ENCODE assay signal across 8 cellular contexts in the genomic region with DNA sequence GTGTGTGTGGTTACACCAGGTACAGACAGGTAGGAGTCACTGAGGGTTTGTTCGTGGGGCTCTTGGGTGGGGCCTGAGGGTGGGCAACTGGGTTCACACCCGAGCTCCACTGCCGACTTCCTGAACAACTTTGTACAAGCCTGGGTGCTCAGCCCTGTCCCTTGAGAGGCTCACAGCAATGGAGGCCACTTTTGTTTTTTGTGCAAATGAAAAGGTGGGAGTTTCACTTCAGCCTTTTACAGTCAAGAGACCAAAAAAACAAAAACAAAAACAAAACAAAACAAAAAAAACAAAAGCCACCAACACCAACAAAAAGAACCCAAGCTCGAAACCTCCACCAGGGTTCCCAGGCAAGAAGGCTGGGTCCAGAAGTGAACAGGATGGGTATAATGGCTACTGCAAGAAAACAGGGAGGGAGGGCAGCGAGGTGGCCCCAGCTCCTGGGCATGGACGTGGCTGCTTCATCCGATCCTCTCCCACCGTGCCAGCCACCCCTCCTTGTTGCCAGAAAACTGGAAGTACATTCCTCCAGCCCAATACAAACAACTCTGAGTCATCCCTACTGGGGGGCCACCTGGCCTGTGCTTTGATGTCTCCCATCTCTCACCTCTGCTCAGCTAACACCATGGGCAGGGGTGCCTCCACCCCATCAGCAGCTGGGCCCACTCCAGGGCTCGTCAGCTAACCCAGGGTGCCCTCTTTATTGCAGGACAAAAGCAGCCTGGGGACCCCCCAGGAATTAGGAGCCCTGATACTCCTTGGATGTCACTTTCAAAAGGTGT. TPM values are rescaled to one million over a fixed set of nuclear protein-coding genes. Genes with fewer than 3 reads are reported as not detected.
DNase-seq lines count a peak whose midpoint lies in the region; ATAC-seq, FAIRE-seq and TF ChIP-seq lines count a peak whose summit lies in the region.

No MANE protein-coding gene starts in this region.

- no peak for ATAC-seq in aorta (ENCODE audit: low FRiP score)
- no peak for ATAC-seq in GM21447 (IDR thresholded peaks at IDR 0.05; ENCODE audit: unreplicated experiment)

- H3K23ac ChIP-seq in H9 (ENCODE audit: insufficient read length, low read depth, low read length) = no peak overlapping the region

- peaks cover 7% of the 10 kb centered on the region for H3K27me3 Mint-ChIP-seq in H9 (ENCODE audit: low read depth)

- FAIRE-seq in GM18507 (lab: Jason Lieb, UNC) = peak; percentile 80

- intact Hi-C loops in aorta (cut with DNase I) = no loop called here

- H3K79me1 ChIP-seq in H9 (ENCODE audit: insufficient read depth, low read depth, low read length, poor library complexity, severe bottlenecking) = no peaks in the 10 kb centered on the region

- H3K27ac ChIP-seq in SJSA1 (peak overlapping the region; percentile 58), smooth muscle cell (ENCODE audit: low read depth) (peak overlapping the region; percentile 81), aorta (ENCODE audit: low read depth in 1 of 2, low read length in 2 of 2) (peak overlapping the region in 1 of 2 donors; percentile 3), H9 (ENCODE audit: insufficient read length, low read depth, low read length) (no peak overlapping the region)

- H3K56ac ChIP-seq in H9 (ENCODE audit: insufficient read length, low read depth, low read length) = no peak overlapping the region

- no peak overlapping the region for H2BK120ac ChIP-seq in H9 (ENCODE audit: low read depth, low read length, poor library complexity, severe bottlenecking)

- peaks cover 49% of the 10 kb centered on the region for H3K4me1 ChIP-seq in SJSA1 (replicated peaks)
- H3K4me1 ChIP-seq in smooth muscle cell (ENCODE audit: low read depth) = peaks cover 16% of the 10 kb centered on the region
- H3K4me1 ChIP-seq in aorta (ENCODE audit: control insufficient read depth in 1 of 2, insufficient read depth in 2 of 2, low read length in 2 of 2) = peaks cover 0 to 1% of the 10 kb centered on the region in 2 donors
- H3K4me1 ChIP-seq in H9 (ENCODE audit: insufficient read depth, low read length) = peaks cover 3% of the 10 kb centered on the region; the same call in 1 of the 2 replicates

- H3K18ac ChIP-seq in H9 (ENCODE audit: insufficient read length, low read depth, low read length) = no peak overlapping the region

- H3K9ac ChIP-seq in smooth muscle cell (ENCODE audit: low read depth) (peak overlapping the region; percentile 55), H9 (ENCODE audit: extremely low read depth, insufficient read length, low read length) (no peak overlapping the region)

- H3F3A ChIP-seq in smooth muscle cell (ENCODE audit: low read depth) = no peaks in the 10 kb centered on the region

- H3K79me2 ChIP-seq in smooth muscle cell (ENCODE audit: low read depth) (no peaks in the 10 kb centered on the region), H9 (ENCODE audit: insufficient read depth, low read length) (no peaks in the 10 kb centered on the region)

- WGBS in smooth muscle cell (ENCODE audit: low lambda C conversion rate) = 82% methylated on average over 8 of the region's 9 CpGs
- WGBS in aorta, 2 donors = 58 to 61% methylated on average over 9 of the region's 9 CpGs
- WGBS in H9 (ENCODE audit: extremely low coverage, insufficient read length, low lambda C conversion rate) = no CpG with 5 or more reads among the region's 9 CpGs

- peaks cover 9% of the 10 kb centered on the region for H3K23me2 ChIP-seq in H9 (ENCODE audit: insufficient read length, low read depth, low read length, poor library complexity, severe bottlenecking)

- H4K20me1 ChIP-seq in smooth muscle cell (ENCODE audit: low read depth) = peaks cover 14% of the 10 kb centered on the region
- H4K20me1 ChIP-seq in H9 (ENCODE audit: control insufficient read depth, insufficient read depth, insufficient read length) = no peaks in the 10 kb centered on the region

- peak overlapping the region in 1 of 2 experiments; percentile 25; a peak in 2 of 5 replicates for H3K4me3 Mint-ChIP-seq in H9

- H2AFZ ChIP-seq in smooth muscle cell (ENCODE audit: low read depth) (no peak overlapping the region), H9 (ENCODE audit: low read length) (no peak overlapping the region)

- H3K36me3 Mint-ChIP-seq in H9 (ENCODE audit: insufficient read depth in 1 of 3, low read depth in 3 of 3) = no peaks in the 10 kb centered on the region; a peak in 2 of 7 replicates

- H3K27me3 ChIP-seq in SJSA1 (replicated peaks) = no peaks in the 10 kb centered on the region
- H3K27me3 ChIP-seq in smooth muscle cell (ENCODE audit: low read depth) = no peaks in the 10 kb centered on the region
- H3K27me3 ChIP-seq in aorta (ENCODE audit: control insufficient read depth in 1 of 2, insufficient read depth in 2 of 2, low read length in 1 of 2) = no peaks in the 10 kb centered on the region
- no peaks in the 10 kb centered on the region for H3K27me3 ChIP-seq in H9 (ENCODE audit: insufficient read depth, low read length)

- H3K4me2 ChIP-seq in smooth muscle cell = peak overlapping the region; percentile 42
- no peak overlapping the region for H3K4me2 ChIP-seq in H9 (ENCODE audit: insufficient read depth, insufficient read length, low read length)

- no peak overlapping the region for H3T11ph ChIP-seq in H9 (ENCODE audit: low read length)

- no peak overlapping the region for H2BK5ac ChIP-seq in H9 (ENCODE audit: insufficient read length, low read length)

- TF ChIP-seq CTCF in fibroblast of pulmonary artery (IDR thresholded peaks at IDR 0.05; ENCODE audit: low read length, missing control alignments) (no peak), smooth muscle cell (IDR thresholded peaks at IDR 0.05; ENCODE audit: borderline replicate concordance, insufficient read depth, poor library complexity, severe bottlenecking) (no peak), H9 (conservative IDR thresholded peaks at IDR 0.05) (no peak)

- H3K14ac ChIP-seq in H9 (ENCODE audit: insufficient read depth, low read length) = no peak overlapping the region

- no peak overlapping the region for H4K8ac ChIP-seq in H9 (replicated peaks; ENCODE audit: insufficient read length, low read depth, low read length)

- no peak overlapping the region for H2BK20ac ChIP-seq in H9 (ENCODE audit: low read depth, low read length, poor library complexity, severe bottlenecking)

- H3K9me3 ChIP-seq in SJSA1 (replicated peaks) = no peaks in the 10 kb centered on the region
- no peaks in the 10 kb centered on the region for H3K9me3 ChIP-seq in smooth muscle cell (replicated peaks; ENCODE audit: low read depth)
- H3K9me3 ChIP-seq in aorta (ENCODE audit: control insufficient read depth, low read length) = no peaks in the 10 kb centered on the region
- H3K9me3 ChIP-seq in H9 (ENCODE audit: control insufficient read depth, low read depth, low read length) = no peaks in the 10 kb centered on the region

- H3K36me3 ChIP-seq in SJSA1 (no peaks in the 10 kb centered on the region), smooth muscle cell (ENCODE audit: low read depth) (no peaks in the 10 kb centered on the region), aorta (ENCODE audit: control insufficient read depth in 1 of 2, insufficient read depth in 2 of 2, low read length in 1 of 2) (no peaks in the 10 kb centered on the region)

- H3K4me3 ChIP-seq in SJSA1 = no peak overlapping the region
- peak overlapping the region; percentile 14 for H3K4me3 ChIP-seq in fibroblast of pulmonary artery (replicated peaks; ENCODE audit: low read depth, low read length)
- H3K4me3 ChIP-seq in smooth muscle cell = no peak overlapping the region
- H3K4me3 ChIP-seq in aorta (ENCODE audit: low read length in 2 of 2) = no peak overlapping the region

- H3K4ac ChIP-seq in H9 (ENCODE audit: low read depth, low read length) = no peak overlapping the region

- H4K5ac ChIP-seq in H9 (ENCODE audit: insufficient read length, low read depth, low read length) = no peak overlapping the region

- H3K4me1 Mint-ChIP-seq in H9 = peaks cover 50 to 57% of the 10 kb centered on the region in 2 experiments

- H2BK12ac ChIP-seq in H9 (ENCODE audit: insufficient read length, low read depth, low read length) = no peak overlapping the region

- no peak overlapping the region for H4K91ac ChIP-seq in H9 (ENCODE audit: insufficient read length, low read depth, low read length)

- DNase-seq in GM18507 (ENCODE audit: extremely low spot score, insufficient read length, low read depth) (no peak), SJSA1 (ENCODE audit: low read depth in 1 of 2, low spot score in 2 of 2) (peak; percentile 53 to 74), fibroblast of pulmonary artery (ENCODE audit: low read depth) (no peak), smooth muscle cell (lab: John Stamatoyannopoulos, UW; ENCODE audit: unreplicated experiment) (no peak), aorta (no peak), RKO (ENCODE audit: low spot score) (no peak), H9 (no peak)

- no peaks in the 10 kb centered on the region; a peak in 1 of 5 replicates for H3K9me3 Mint-ChIP-seq in H9

- H2BK15ac ChIP-seq in H9 (ENCODE audit: low read depth, low read length) = no peak overlapping the region

- H2AK5ac ChIP-seq in H9 (ENCODE audit: insufficient read length, low read length) = no peak overlapping the region

- no peak overlapping the region; a peak in 2 of 7 replicates for H3K27ac Mint-ChIP-seq in H9

RNA-seq across cellular contexts. Expression of a gene that starts 2.1 kb away (rescaled TPM):
- total RNA-seq in SJSA1 (2014; rRNA removed; shearing (Covaris generic)) = 5.8 and 9.2 TPM in 2 replicates
- total RNA-seq in smooth muscle cell (4.9 and 12.2 TPM in 2 replicates), aorta (10 to 100 TPM; 30.9 to 45.0 TPM), H9 (2021) (17.1 and 19.7 TPM in 2 replicates)
- polyA plus RNA-seq in smooth muscle cell (20.5 and 25.4 TPM in 2 replicates), aorta (10 to 100 TPM in 1 of 2 donors, 1 to 10 TPM in 1; 2.6 to 11.0 TPM)

RNA-seq across cellular contexts. Expression of a gene that starts 31.7 kb away (rescaled TPM):
- not detected in 2 replicates for total RNA-seq in SJSA1 (2014; rRNA removed; shearing (Covaris generic))
- total RNA-seq in smooth muscle cell (not detected in 2 replicates), aorta (not detected), H9 (2021) (0.15 and 0.55 TPM in 2 replicates)
- polyA plus RNA-seq in smooth muscle cell (0.15 TPM in 1 of 2 replicates, not detected in the other), aorta (not detected)

RNA-seq across cellular contexts. Expression of a gene that starts 38.4 kb away (rescaled TPM):
- total RNA-seq in SJSA1 (2014; rRNA removed; shearing (Covaris generic)) = 4.4 and 5.2 TPM in 2 replicates
- total RNA-seq in smooth muscle cell (4.9 and 13.9 TPM in 2 replicates), aorta (10 to 100 TPM; 22.4 to 26.6 TPM), H9 (2021) (2.4 and 2.8 TPM in 2 replicates)
- polyA plus RNA-seq in smooth muscle cell (20.5 and 22.2 TPM in 2 replicates), aorta (1 to 10 TPM in 1 of 2 donors, under 1 TPM in 1; 0.95 to 2.1 TPM)

RNA-seq across cellular contexts. Expression of a gene that starts 40.8 kb away (rescaled TPM):
- total RNA-seq in SJSA1 (2014; rRNA removed; shearing (Covaris generic)) = 0.13 TPM in 1 of 2 replicates, not detected in the other
- total RNA-seq in smooth muscle cell (0.31 and 1.4 TPM in 2 replicates), aorta (1 to 10 TPM; 1.2 to 8.6 TPM), H9 (2021) (0.42 and 0.46 TPM in 2 replicates)
- polyA plus RNA-seq in smooth muscle cell (5.0 and 5.8 TPM in 2 replicates), aorta (not detected)

RNA-seq across cellular contexts. Expression of a gene that starts 46.1 kb away (rescaled TPM):
- total RNA-seq in SJSA1 (2014; rRNA removed; shearing (Covaris generic)) = 18.6 and 29.7 TPM in 2 replicates
- total RNA-seq in smooth muscle cell (7.6 and 10.1 TPM in 2 replicates), aorta (10 to 100 TPM; 14.0 to 24.7 TPM), H9 (2021) (47.7 and 52.6 TPM in 2 replicates)
- polyA plus RNA-seq in smooth muscle cell (12.1 and 15.2 TPM in 2 replicates), aorta (10 to 100 TPM in 1 of 2 donors, 1 to 10 TPM in 1; 2.5 to 11.0 TPM)

Comparison
In these comparisons a context has a peak if more than half of its experiments do, and no peak if none do; other contexts are left out.
1. DNase-seq: peak in SJSA1 (2 of 2); none in GM18507 (single experiment), fibroblast of pulmonary artery (single experiment), smooth muscle cell (single experiment), aorta (0 of 2), RKO (single experiment) and H9 (single experiment).